In the genomic region with DNA sequence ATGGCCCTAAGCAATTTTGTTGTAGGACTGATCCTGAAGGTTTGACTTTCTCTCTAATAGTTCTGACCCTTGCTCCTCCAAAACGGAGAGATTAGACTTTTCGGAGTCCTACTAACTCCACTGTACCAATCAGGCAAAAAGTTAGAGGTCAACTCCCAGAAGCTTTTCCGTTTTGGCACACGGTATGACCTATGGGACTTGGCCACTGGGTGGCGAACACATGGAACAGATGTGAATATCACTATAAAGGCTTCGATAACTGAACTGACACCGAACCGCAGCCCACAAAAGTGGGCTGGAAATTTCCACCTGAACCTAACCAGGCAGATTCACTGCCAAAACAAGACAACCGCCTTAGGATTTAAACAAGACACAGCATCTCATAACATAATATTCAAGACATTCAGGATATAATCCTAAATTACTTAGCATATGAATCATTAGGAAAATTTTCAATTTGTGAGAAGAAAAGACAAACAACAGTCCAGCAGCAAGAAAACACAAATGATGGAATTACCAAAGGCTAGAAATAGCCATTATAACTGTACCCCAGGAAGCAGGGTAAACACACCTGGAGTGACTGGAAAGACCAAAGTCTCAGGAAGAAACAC, we compare ENCODE assay signal across 1 cellular context.
A peak's percentile ranks its signal among the peaks of the same experiment; 100 is the strongest.
TF ChIP-seq lines count a peak whose summit lies in the region.

No MANE protein-coding gene starts in this region.

TF ChIP-seq in HepG2, 621 proteins besides CTCF, POLR2A, EP300 and RAD21:
- TF ChIP-seq, protein P1, sequence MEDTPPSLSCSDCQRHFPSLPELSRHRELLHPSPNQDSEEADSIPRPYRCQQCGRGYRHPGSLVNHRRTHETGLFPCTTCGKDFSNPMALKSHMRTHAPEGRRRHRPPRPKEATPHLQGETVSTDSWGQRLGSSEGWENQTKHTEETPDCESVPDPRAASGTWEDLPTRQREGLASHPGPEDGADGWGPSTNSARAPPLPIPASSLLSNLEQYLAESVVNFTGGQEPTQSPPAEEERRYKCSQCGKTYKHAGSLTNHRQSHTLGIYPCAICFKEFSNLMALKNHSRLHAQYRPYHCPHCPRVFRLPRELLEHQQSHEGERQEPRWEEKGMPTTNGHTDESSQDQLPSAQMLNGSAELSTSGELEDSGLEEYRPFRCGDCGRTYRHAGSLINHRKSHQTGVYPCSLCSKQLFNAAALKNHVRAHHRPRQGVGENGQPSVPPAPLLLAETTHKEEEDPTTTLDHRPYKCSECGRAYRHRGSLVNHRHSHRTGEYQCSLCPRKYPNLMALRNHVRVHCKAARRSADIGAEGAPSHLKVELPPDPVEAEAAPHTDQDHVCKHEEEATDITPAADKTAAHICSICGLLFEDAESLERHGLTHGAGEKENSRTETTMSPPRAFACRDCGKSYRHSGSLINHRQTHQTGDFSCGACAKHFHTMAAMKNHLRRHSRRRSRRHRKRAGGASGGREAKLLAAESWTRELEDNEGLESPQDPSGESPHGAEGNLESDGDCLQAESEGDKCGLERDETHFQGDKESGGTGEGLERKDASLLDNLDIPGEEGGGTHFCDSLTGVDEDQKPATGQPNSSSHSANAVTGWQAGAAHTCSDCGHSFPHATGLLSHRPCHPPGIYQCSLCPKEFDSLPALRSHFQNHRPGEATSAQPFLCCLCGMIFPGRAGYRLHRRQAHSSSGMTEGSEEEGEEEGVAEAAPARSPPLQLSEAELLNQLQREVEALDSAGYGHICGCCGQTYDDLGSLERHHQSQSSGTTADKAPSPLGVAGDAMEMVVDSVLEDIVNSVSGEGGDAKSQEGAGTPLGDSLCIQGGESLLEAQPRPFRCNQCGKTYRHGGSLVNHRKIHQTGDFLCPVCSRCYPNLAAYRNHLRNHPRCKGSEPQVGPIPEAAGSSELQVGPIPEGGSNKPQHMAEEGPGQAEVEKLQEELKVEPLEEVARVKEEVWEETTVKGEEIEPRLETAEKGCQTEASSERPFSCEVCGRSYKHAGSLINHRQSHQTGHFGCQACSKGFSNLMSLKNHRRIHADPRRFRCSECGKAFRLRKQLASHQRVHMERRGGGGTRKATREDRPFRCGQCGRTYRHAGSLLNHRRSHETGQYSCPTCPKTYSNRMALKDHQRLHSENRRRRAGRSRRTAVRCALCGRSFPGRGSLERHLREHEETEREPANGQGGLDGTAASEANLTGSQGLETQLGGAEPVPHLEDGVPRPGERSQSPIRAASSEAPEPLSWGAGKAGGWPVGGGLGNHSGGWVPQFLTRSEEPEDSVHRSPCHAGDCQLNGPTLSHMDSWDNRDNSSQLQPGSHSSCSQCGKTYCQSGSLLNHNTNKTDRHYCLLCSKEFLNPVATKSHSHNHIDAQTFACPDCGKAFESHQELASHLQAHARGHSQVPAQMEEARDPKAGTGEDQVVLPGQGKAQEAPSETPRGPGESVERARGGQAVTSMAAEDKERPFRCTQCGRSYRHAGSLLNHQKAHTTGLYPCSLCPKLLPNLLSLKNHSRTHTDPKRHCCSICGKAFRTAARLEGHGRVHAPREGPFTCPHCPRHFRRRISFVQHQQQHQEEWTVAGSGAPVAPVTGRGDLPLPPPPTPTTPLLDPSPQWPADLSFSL (CRISPR knock-in tag; IDR thresholded peaks at IDR 0.05), result no peak
- TF ChIP-seq HNRNPL (IDR thresholded peaks at IDR 0.05; ENCODE audit: low read depth, low read length), result no peak
- no peak for TF ChIP-seq ZBTB20 (CRISPR knock-in tag; IDR thresholded peaks at IDR 0.05; ENCODE audit: borderline replicate concordance, low read depth)
- no peak for TF ChIP-seq ZNF644 (CRISPR knock-in tag; IDR thresholded peaks at IDR 0.05; ENCODE audit: low read depth)
- no peak for TF ChIP-seq KLF6 (CRISPR knock-in tag; IDR thresholded peaks at IDR 0.05)
- TF ChIP-seq SMAD3 (CRISPR knock-in tag; IDR thresholded peaks at IDR 0.05), result no peak
- no peak for TF ChIP-seq ZNF530 (CRISPR knock-in tag; IDR thresholded peaks at IDR 0.05; ENCODE audit: low read depth)
- TF ChIP-seq, protein P2, sequence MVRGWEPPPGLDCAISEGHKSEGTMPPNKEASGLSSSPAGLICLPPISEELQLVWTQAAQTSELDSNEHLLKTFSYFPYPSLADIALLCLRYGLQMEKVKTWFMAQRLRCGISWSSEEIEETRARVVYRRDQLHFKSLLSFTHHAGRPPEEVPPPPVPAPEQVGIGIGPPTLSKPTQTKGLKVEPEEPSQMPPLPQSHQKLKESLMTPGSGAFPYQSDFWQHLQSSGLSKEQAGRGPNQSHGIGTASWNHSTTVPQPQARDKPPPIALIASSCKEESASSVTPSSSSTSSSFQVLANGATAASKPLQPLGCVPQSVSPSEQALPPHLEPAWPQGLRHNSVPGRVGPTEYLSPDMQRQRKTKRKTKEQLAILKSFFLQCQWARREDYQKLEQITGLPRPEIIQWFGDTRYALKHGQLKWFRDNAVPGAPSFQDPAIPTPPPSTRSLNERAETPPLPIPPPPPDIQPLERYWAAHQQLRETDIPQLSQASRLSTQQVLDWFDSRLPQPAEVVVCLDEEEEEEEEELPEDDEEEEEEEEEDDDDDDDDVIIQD (CRISPR knock-in tag; IDR thresholded peaks at IDR 0.05; ENCODE audit: low read depth), result peak; percentile 54; the same call in 1 of the 2 replicates
- no peak for TF ChIP-seq ATM (IDR thresholded peaks at IDR 0.05; ENCODE audit: borderline replicate concordance)
- TF ChIP-seq, protein P3, sequence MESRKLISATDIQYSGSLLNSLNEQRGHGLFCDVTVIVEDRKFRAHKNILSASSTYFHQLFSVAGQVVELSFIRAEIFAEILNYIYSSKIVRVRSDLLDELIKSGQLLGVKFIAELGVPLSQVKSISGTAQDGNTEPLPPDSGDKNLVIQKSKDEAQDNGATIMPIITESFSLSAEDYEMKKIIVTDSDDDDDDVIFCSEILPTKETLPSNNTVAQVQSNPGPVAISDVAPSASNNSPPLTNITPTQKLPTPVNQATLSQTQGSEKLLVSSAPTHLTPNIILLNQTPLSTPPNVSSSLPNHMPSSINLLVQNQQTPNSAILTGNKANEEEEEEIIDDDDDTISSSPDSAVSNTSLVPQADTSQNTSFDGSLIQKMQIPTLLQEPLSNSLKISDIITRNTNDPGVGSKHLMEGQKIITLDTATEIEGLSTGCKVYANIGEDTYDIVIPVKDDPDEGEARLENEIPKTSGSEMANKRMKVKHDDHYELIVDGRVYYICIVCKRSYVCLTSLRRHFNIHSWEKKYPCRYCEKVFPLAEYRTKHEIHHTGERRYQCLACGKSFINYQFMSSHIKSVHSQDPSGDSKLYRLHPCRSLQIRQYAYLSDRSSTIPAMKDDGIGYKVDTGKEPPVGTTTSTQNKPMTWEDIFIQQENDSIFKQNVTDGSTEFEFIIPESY (CRISPR knock-in tag; IDR thresholded peaks at IDR 0.05), result peak; percentile 91
- TF ChIP-seq, protein P4, sequence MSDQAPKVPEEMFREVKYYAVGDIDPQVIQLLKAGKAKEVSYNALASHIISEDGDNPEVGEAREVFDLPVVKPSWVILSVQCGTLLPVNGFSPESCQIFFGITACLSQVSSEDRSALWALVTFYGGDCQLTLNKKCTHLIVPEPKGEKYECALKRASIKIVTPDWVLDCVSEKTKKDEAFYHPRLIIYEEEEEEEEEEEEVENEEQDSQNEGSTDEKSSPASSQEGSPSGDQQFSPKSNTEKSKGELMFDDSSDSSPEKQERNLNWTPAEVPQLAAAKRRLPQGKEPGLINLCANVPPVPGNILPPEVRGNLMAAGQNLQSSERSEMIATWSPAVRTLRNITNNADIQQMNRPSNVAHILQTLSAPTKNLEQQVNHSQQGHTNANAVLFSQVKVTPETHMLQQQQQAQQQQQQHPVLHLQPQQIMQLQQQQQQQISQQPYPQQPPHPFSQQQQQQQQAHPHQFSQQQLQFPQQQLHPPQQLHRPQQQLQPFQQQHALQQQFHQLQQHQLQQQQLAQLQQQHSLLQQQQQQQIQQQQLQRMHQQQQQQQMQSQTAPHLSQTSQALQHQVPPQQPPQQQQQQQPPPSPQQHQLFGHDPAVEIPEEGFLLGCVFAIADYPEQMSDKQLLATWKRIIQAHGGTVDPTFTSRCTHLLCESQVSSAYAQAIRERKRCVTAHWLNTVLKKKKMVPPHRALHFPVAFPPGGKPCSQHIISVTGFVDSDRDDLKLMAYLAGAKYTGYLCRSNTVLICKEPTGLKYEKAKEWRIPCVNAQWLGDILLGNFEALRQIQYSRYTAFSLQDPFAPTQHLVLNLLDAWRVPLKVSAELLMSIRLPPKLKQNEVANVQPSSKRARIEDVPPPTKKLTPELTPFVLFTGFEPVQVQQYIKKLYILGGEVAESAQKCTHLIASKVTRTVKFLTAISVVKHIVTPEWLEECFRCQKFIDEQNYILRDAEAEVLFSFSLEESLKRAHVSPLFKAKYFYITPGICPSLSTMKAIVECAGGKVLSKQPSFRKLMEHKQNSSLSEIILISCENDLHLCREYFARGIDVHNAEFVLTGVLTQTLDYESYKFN (CRISPR knock-in tag; conservative IDR thresholded peaks at IDR 0.05), result 0 out of 2 replicates have a peak, but pooled peaks have one; percentile 26
- TF ChIP-seq, protein P5, sequence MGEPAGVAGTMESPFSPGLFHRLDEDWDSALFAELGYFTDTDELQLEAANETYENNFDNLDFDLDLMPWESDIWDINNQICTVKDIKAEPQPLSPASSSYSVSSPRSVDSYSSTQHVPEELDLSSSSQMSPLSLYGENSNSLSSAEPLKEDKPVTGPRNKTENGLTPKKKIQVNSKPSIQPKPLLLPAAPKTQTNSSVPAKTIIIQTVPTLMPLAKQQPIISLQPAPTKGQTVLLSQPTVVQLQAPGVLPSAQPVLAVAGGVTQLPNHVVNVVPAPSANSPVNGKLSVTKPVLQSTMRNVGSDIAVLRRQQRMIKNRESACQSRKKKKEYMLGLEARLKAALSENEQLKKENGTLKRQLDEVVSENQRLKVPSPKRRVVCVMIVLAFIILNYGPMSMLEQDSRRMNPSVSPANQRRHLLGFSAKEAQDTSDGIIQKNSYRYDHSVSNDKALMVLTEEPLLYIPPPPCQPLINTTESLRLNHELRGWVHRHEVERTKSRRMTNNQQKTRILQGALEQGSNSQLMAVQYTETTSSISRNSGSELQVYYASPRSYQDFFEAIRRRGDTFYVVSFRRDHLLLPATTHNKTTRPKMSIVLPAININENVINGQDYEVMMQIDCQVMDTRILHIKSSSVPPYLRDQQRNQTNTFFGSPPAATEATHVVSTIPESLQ (CRISPR knock-in tag; conservative IDR thresholded peaks at IDR 0.05), result no peak
- TF ChIP-seq ZNF879 (CRISPR knock-in tag; IDR thresholded peaks at IDR 0.05), result no peak
- 0 out of 2 replicates have a peak, but pooled peaks have one; percentile 21 for TF ChIP-seq POGZ (CRISPR knock-in tag; IDR thresholded peaks at IDR 0.05)
- no peak for TF ChIP-seq ZBTB38 (CRISPR knock-in tag; IDR thresholded peaks at IDR 0.05)
- no peak for TF ChIP-seq ZIK1 (CRISPR knock-in tag; IDR thresholded peaks at IDR 0.05; ENCODE audit: borderline replicate concordance, low read depth)
